Comparison of ENCODE assay signal across 10 cellular contexts in the genomic region with DNA sequence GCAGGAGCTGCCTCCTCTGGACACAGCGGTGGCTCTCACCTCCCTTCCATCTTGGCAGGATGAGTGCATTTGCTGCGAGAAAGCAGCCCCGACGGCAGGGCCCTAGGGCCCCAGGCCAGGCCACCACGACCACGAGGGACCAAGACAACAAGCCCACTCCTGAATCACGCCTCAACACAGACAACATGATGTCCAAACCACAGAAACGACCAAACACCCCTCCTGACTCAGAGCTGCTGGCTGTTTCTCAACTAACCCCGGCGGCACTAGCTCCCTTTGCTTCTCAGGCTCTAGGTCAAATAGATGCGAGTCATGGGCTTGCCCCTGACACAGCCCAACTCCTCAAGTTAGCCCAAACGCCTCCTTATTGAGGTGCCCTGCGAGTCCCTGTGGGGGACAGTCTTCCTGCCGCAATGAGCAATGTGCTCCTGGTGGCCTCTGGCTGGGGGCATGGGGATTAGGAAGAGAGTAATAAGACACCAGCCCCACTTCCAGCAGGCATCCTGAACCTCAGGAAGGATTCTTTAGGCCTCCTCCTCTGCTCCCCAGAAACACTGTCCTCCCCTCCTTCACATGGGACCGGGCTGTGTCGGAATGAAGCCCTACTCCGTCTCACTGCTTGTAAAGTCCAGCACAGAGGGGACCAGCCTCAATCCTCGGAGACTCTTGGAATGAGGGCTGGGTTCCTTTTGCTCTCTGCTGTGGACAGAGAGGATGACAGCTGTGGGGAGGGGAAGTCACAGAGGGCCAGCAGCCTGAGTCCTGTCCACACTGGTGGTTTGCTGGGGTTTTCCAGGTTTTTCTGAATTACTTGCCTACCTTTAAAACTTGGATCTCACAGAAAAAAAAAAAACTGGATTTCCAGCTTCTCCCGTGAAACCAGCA. TPM values are rescaled to one million over a fixed set of nuclear protein-coding genes. Genes with fewer than 3 reads are reported as not detected.
DNase-seq lines count a peak whose midpoint lies in the region; ATAC-seq and TF ChIP-seq lines count a peak whose summit lies in the region.
"Had no signal": no experiment of that assay in that cellular context is flagged by ENCODE, and none has a peak within 500 bp of the region (broad histone marks: within the 10 kb centered on the region; RNA-seq: fewer than 3 reads in every experiment).

No MANE protein-coding gene starts in this region.

- peaks cover 75% of the 10 kb centered on the region for H3K36me3 ChIP-seq in PC-3 (ENCODE audit: low read depth, low read length)
- H3K36me3 ChIP-seq in skeletal muscle satellite cell (ENCODE audit: insufficient read depth, low read length): peaks cover 49% of the 10 kb centered on the region

- peaks cover 73% of the 10 kb centered on the region for H4K20me1 ChIP-seq in PC-3 (ENCODE audit: low read length)

- no peaks in the 10 kb centered on the region for H3K27me3 Mint-ChIP-seq in activated CD4-positive, alpha-beta T cell treated with anti-CD3 and anti-CD28 coated beads for 36 hours
- H3K27me3 Mint-ChIP-seq in activated CD4-positive, alpha-beta T cell treated with anti-CD3 and anti-CD28 coated beads, Interleukin-2, amount 10 ng/mL, durations not matched to agents 7 days and 5 days: no peaks in the 10 kb centered on the region

- H3F3A ChIP-seq in PC-3 (ENCODE audit: low read length, unreplicated experiment): no peaks in the 10 kb centered on the region

- peak overlapping the region; percentile 53 for H3K27ac Mint-ChIP-seq in activated CD4-positive, alpha-beta T cell treated with anti-CD3 and anti-CD28 coated beads for 36 hours
- H3K27ac Mint-ChIP-seq in activated CD4-positive, alpha-beta T cell treated with anti-CD3 and anti-CD28 coated beads, Interleukin-2, amount 10 ng/mL, durations not matched to agents 7 days and 5 days: no peak overlapping the region

- H3K4me1 ChIP-seq in PC-3 (ENCODE audit: insufficient read depth, low read length) (peaks cover 12% of the 10 kb centered on the region), skeletal muscle satellite cell (ENCODE audit: control insufficient read depth, insufficient read depth, low read length) (peaks cover 37% of the 10 kb centered on the region)

- H3K27ac ChIP-seq in PC-3 (ENCODE audit: low read length): no peak overlapping the region
- H3K27ac ChIP-seq: hepatocyte had no signal

- H3K4me3 ChIP-seq in PC-3 (ENCODE audit: low read length): no peak overlapping the region
- H3K4me3 ChIP-seq in epithelial cell of esophagus (ENCODE audit: low read length): no peak overlapping the region
- H3K4me3 ChIP-seq in skeletal muscle satellite cell (ENCODE audit: low read length): peak overlapping the region; percentile 35
- H3K4me3 ChIP-seq: hepatocyte had no signal

- H3K4me1 Mint-ChIP-seq in activated CD4-positive, alpha-beta T cell treated with anti-CD3 and anti-CD28 coated beads for 36 hours: peaks cover 52% of the 10 kb centered on the region
- H3K4me1 Mint-ChIP-seq in activated CD4-positive, alpha-beta T cell treated with anti-CD3 and anti-CD28 coated beads, Interleukin-2, amount 10 ng/mL, durations not matched to agents 7 days and 5 days: peaks cover 42% of the 10 kb centered on the region

- H3K79me2 ChIP-seq in PC-3 (ENCODE audit: low read length): peaks cover 97% of the 10 kb centered on the region

- H3K9ac ChIP-seq in PC-3 (ENCODE audit: low read length) (no peak overlapping the region), skeletal muscle satellite cell (ENCODE audit: low read depth, low read length) (peak overlapping the region; percentile 34)

- intact Hi-C loops in activated CD4-positive, alpha-beta T cell treated with anti-CD3 and anti-CD28 coated beads for 36 hours (cut with DNase I, micrococcal nuclease): no loop called here
- intact Hi-C loops in PC-3 (cut with micrococcal nuclease): no loop called here

- DNase-seq in activated CD4-positive, alpha-beta T cell treated with anti-CD3 and anti-CD28 coated beads for 36 hours: peak; percentile 30
- no peak for DNase-seq in activated CD4-positive, alpha-beta T cell treated with anti-CD3 and anti-CD28 coated beads, Interleukin-2, amount 10 ng/mL, durations not matched to agents 7 days and 5 days
- peak; percentile 40 for DNase-seq in PC-3
- DNase-seq in epithelial cell of esophagus (ENCODE audit: low read depth): peak; percentile 59
- DNase-seq: amygdala had no signal

- no peaks in the 10 kb centered on the region for H3K9me2 ChIP-seq in PC-3 (replicated peaks; ENCODE audit: low read length)

- H3K9me3 ChIP-seq in PC-3 (ENCODE audit: low read length) (no peaks in the 10 kb centered on the region), skeletal muscle satellite cell (replicated peaks; ENCODE audit: low read length) (no peaks in the 10 kb centered on the region)

- CTCF ChIA-PET in activated CD4-positive, alpha-beta T cell treated with anti-CD3 and anti-CD28 coated beads for 36 hours (lab: Charles Lee): no interaction called here
- CTCF ChIA-PET in activated CD4-positive, alpha-beta T cell treated with anti-CD3 and anti-CD28 coated beads, Interleukin-2, amount 10 ng/mL, durations not matched to agents 7 days and 5 days (lab: Charles Lee): interaction anchor here (0.6 to 1.3 kb wide), 3 partner anchors 15 to 447 kb away, joined by 3 to 4 read pairs (median 3); no protein-coding TSS in a partner anchor
- CTCF ChIA-PET in PC-3 (lab: Charles Lee): no interaction called here

- no peaks in the 10 kb centered on the region for H3K9me3 Mint-ChIP-seq in activated CD4-positive, alpha-beta T cell treated with anti-CD3 and anti-CD28 coated beads for 36 hours (ENCODE audit: low read depth)
- H3K9me3 Mint-ChIP-seq in activated CD4-positive, alpha-beta T cell treated with anti-CD3 and anti-CD28 coated beads, Interleukin-2, amount 10 ng/mL, durations not matched to agents 7 days and 5 days: no peaks in the 10 kb centered on the region

- peak; percentile 65 for ATAC-seq in activated CD4-positive, alpha-beta T cell treated with anti-CD3 and anti-CD28 coated beads for 36 hours
- ATAC-seq in PC-3 (peak; percentile 35; the same call in 1 of the 2 replicates), HG03108 (IDR thresholded peaks at IDR 0.05; ENCODE audit: unreplicated experiment) (no peak), HG02870 (IDR thresholded peaks at IDR 0.05; ENCODE audit: unreplicated experiment) (no peak), HG03571 (IDR thresholded peaks at IDR 0.05; ENCODE audit: unreplicated experiment) (no peak)

- no peak overlapping the region for H3K4me2 ChIP-seq in PC-3 (ENCODE audit: low read length)
- H3K4me2 ChIP-seq in skeletal muscle satellite cell (ENCODE audit: low read length): peak overlapping the region; percentile 63
- H3K4me2 ChIP-seq: hepatocyte had no signal

- TF ChIP-seq CTCF in PC-3 (conservative IDR thresholded peaks at IDR 0.05; ENCODE audit: low read depth, low read length) (no peak), epithelial cell of esophagus (IDR thresholded peaks at IDR 0.05; ENCODE audit: insufficient read depth, low read depth, low read length, missing control alignments) (no peak)

- no peak overlapping the region for H3K4me3 Mint-ChIP-seq in activated CD4-positive, alpha-beta T cell treated with anti-CD3 and anti-CD28 coated beads for 36 hours
- H3K4me3 Mint-ChIP-seq in activated CD4-positive, alpha-beta T cell treated with anti-CD3 and anti-CD28 coated beads, Interleukin-2, amount 10 ng/mL, durations not matched to agents 7 days and 5 days: no peak overlapping the region

- H3K27me3 ChIP-seq in PC-3 (ENCODE audit: low read length) (no peaks in the 10 kb centered on the region), skeletal muscle satellite cell (ENCODE audit: control insufficient read depth, insufficient read depth, low read length) (no peaks in the 10 kb centered on the region)
- H3K27me3 ChIP-seq: hepatocyte had no signal

- peaks cover 56% of the 10 kb centered on the region for H3K36me3 Mint-ChIP-seq in activated CD4-positive, alpha-beta T cell treated with anti-CD3 and anti-CD28 coated beads for 36 hours (ENCODE audit: low read depth)
- peaks cover 53% of the 10 kb centered on the region for H3K36me3 Mint-ChIP-seq in activated CD4-positive, alpha-beta T cell treated with anti-CD3 and anti-CD28 coated beads, Interleukin-2, amount 10 ng/mL, durations not matched to agents 7 days and 5 days (ENCODE audit: low read depth)

- no TSS peak for BruUV-seq in PC-3 (replicated peaks; lab: Mats Ljungman, UMichigan)

- POLR2A ChIA-PET in activated CD4-positive, alpha-beta T cell treated with anti-CD3 and anti-CD28 coated beads for 36 hours (lab: Charles Lee): interaction anchor here (0.9 kb wide), 1 partner anchor 25 kb away, joined by 3 read pairs; no protein-coding TSS in a partner anchor
- POLR2A ChIA-PET in activated CD4-positive, alpha-beta T cell treated with anti-CD3 and anti-CD28 coated beads, Interleukin-2, amount 10 ng/mL, durations not matched to agents 7 days and 5 days (lab: Charles Lee): no interaction called here
- POLR2A ChIA-PET in PC-3 (lab: Charles Lee; ENCODE audit: unreplicated experiment): no interaction called here

- H2AFZ ChIP-seq in PC-3 (ENCODE audit: low read length): no peak overlapping the region
- H2AFZ ChIP-seq: hepatocyte had no signal

RNA-seq across cellular contexts. Expression of a gene that starts 6.9 kb away (rescaled TPM):
- 10 to 100 TPM; 12.5 to 14.1 TPM for total RNA-seq in activated CD4-positive, alpha-beta T cell treated with anti-CD3 and anti-CD28 coated beads for 36 hours
- total RNA-seq in activated CD4-positive, alpha-beta T cell treated with anti-CD3 and anti-CD28 coated beads, Interleukin-2, amount 10 ng/mL, durations not matched to agents 7 days and 5 days: 10 to 100 TPM; 10.5 to 12.1 TPM
- 50.7 and 75.5 TPM in 2 replicates for total RNA-seq in PC-3 (2014; rRNA removed)
- total RNA-seq in skeletal muscle satellite cell (2012; rRNA removed): 15.1 and 26.4 TPM in 2 replicates

RNA-seq across cellular contexts. Expression of a gene that starts 7.2 kb away (rescaled TPM):
- 100 to 1,000 TPM; 127 to 188 TPM for total RNA-seq in activated CD4-positive, alpha-beta T cell treated with anti-CD3 and anti-CD28 coated beads for 36 hours
- total RNA-seq in activated CD4-positive, alpha-beta T cell treated with anti-CD3 and anti-CD28 coated beads, Interleukin-2, amount 10 ng/mL, durations not matched to agents 7 days and 5 days: 100 to 1,000 TPM; 111 to 127 TPM
- total RNA-seq in PC-3 (2014; rRNA removed): 129 and 149 TPM in 2 replicates
- 24.6 and 29.7 TPM in 2 replicates for total RNA-seq in skeletal muscle satellite cell (2012; rRNA removed)

RNA-seq across cellular contexts. Expression of a gene that starts 25.4 kb away (rescaled TPM):
- total RNA-seq in activated CD4-positive, alpha-beta T cell treated with anti-CD3 and anti-CD28 coated beads for 36 hours: 10 to 100 TPM; 21.2 to 22.2 TPM
- total RNA-seq in activated CD4-positive, alpha-beta T cell treated with anti-CD3 and anti-CD28 coated beads, Interleukin-2, amount 10 ng/mL, durations not matched to agents 7 days and 5 days: 1 to 10 TPM; 3.7 to 4.2 TPM
- total RNA-seq in PC-3 (2014; rRNA removed): 0.29 and 2.2 TPM in 2 replicates
- total RNA-seq in skeletal muscle satellite cell (2012; rRNA removed): 0.25 and 1.1 TPM in 2 replicates

RNA-seq across cellular contexts. Expression of a gene that starts 38.9 kb away (rescaled TPM):
- total RNA-seq in activated CD4-positive, alpha-beta T cell treated with anti-CD3 and anti-CD28 coated beads for 36 hours: not detected
- not detected for total RNA-seq in activated CD4-positive, alpha-beta T cell treated with anti-CD3 and anti-CD28 coated beads, Interleukin-2, amount 10 ng/mL, durations not matched to agents 7 days and 5 days
- total RNA-seq in PC-3 (2014; rRNA removed): not detected in 2 replicates
- not detected in 2 replicates for total RNA-seq in skeletal muscle satellite cell (2012; rRNA removed)

RNA-seq across cellular contexts. Expression of a gene that starts 44.6 kb away (rescaled TPM):
- 10 to 100 TPM; 29.1 to 29.6 TPM for total RNA-seq in activated CD4-positive, alpha-beta T cell treated with anti-CD3 and anti-CD28 coated beads for 36 hours
- 10 to 100 TPM; 33.2 to 33.8 TPM for total RNA-seq in activated CD4-positive, alpha-beta T cell treated with anti-CD3 and anti-CD28 coated beads, Interleukin-2, amount 10 ng/mL, durations not matched to agents 7 days and 5 days
- 17.8 and 18.8 TPM in 2 replicates for total RNA-seq in PC-3 (2014; rRNA removed)
- total RNA-seq in skeletal muscle satellite cell (2012; rRNA removed): 7.4 and 12.2 TPM in 2 replicates

Comparison
In these comparisons a context has a peak if more than half of its experiments do, and no peak if none do; other contexts are left out.
1. ATAC-seq: peak in activated CD4-positive, alpha-beta T cell treated with anti-CD3 and anti-CD28 coated beads for 36 hours (single experiment) and PC-3 (single experiment); none in HG03108 (single experiment), HG02870 (single experiment) and HG03571 (single experiment).